Comparison of ENCODE assay signal across 10 cellular contexts in the genomic region with DNA sequence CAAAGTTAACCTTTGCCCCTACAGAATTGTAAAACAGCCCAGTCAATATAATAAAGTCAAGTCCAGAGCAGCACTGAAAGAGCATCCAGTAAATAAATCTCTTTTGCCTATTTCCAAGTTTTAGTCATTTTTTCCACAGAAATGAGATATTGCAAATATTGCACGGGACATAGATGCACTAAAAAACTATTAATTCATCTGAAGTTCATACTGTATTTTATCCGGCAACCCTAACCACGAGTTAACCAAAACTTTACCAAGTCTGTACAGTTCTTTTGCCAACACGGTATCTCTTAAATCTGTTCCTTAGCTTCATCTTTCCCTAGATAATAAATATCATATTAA. TPM values are rescaled to one million over a fixed set of nuclear protein-coding genes. Genes with fewer than 3 reads are reported as not detected.
DNase-seq lines count a peak whose midpoint lies in the region; ATAC-seq, FAIRE-seq and TF ChIP-seq lines count a peak whose summit lies in the region.
"Had no signal": no experiment of that assay in that cellular context is flagged by ENCODE, and none has a peak within 500 bp of the region (broad histone marks: within the 10 kb centered on the region; RNA-seq: fewer than 3 reads in every experiment).

No MANE protein-coding gene starts in this region.

- H3K4me1 ChIP-seq in HepG2 (ENCODE audit: insufficient read depth, low read length) (peaks cover 48% of the 10 kb centered on the region), right lobe of liver (peaks cover 0 to 16% (median 6%) of the 10 kb centered on the region in 4 donors), mesendoderm (ENCODE audit: control insufficient read depth, low read depth, low read length) (peaks cover 9% of the 10 kb centered on the region)

- TF ChIP-seq EP300 in HepG2 (IDR thresholded peaks at IDR 0.05; ENCODE audit: low read depth in 2 of 2, low read length in 2 of 2) (no peak), HepG2 (CRISPR knock-in tag; IDR thresholded peaks at IDR 0.05; ENCODE audit: borderline replicate concordance) (no peak)

- H3K4me2 ChIP-seq in HepG2 (ENCODE audit: low read depth, low read length) (peak overlapping the region; percentile 36), mesendoderm (ENCODE audit: low read length) (no peak overlapping the region)

- peaks cover 36% of the 10 kb centered on the region for H3K79me2 ChIP-seq in HepG2 (ENCODE audit: insufficient read depth, low read length)
- H3K79me2 ChIP-seq in mesendoderm (ENCODE audit: control insufficient read depth, insufficient read depth, low read length), result peaks cover 12% of the 10 kb centered on the region

- H4K20me1 ChIP-seq in HepG2 (ENCODE audit: insufficient read depth, low read length), result no peaks in the 10 kb centered on the region

- no peaks in the 10 kb centered on the region; a peak in 1 of 5 replicates for H3K27me3 ChIP-seq in HepG2 (ENCODE audit: control insufficient read depth in 1 of 2, insufficient read depth in 2 of 2, low read length in 2 of 2)
- H3K27me3 ChIP-seq in right lobe of liver, result no peaks in the 10 kb centered on the region
- H3K27me3 ChIP-seq in mesendoderm (ENCODE audit: insufficient read depth, low read length, poor library complexity), result no peaks in the 10 kb centered on the region
- H3K27me3 ChIP-seq: upper lobe of right lung had no signal

- no peak for ATAC-seq in HepG2
- no peak for ATAC-seq in right lobe of liver
- no peak for ATAC-seq in HG02970 (IDR thresholded peaks at IDR 0.05; ENCODE audit: low FRiP score, unreplicated experiment)
- ATAC-seq in HG02642 (IDR thresholded peaks at IDR 0.05; ENCODE audit: poor library complexity, unreplicated experiment), result no peak

- peaks cover 0 to 2% of the 10 kb centered on the region in 2 experiments; a peak in 1 of 5 replicates for H3K36me3 ChIP-seq in HepG2 (replicated peaks in 1 of 2; ENCODE audit: control insufficient read depth in 1 of 2, insufficient read depth in 2 of 2, low read length in 2 of 2)
- peaks cover 0 to 2% (median 0%) of the 10 kb centered on the region in 4 donors for H3K36me3 ChIP-seq in right lobe of liver
- peaks cover 14% of the 10 kb centered on the region for H3K36me3 ChIP-seq in SK-N-MC (ENCODE audit: insufficient read depth, low read length)
- no peaks in the 10 kb centered on the region for H3K36me3 ChIP-seq in mesendoderm (ENCODE audit: control insufficient read depth, insufficient read depth, low read length)

- POLR2A ChIA-PET in HepG2 (lab: Yijun Ruan, JAX), result interaction anchor here (1.3 to 3.3 kb wide), 3 partner anchors 9 to 123 kb away, joined by 3 to 25 read pairs (median 10); partner anchors contain the start of genes ANKAR, ORMDL1 and PMS1

- no peak overlapping the region for H2AK5ac ChIP-seq in mesendoderm (ENCODE audit: low read length)

- BruUV-seq in HepG2 (replicated peaks; lab: Mats Ljungman, UMichigan), result no TSS peak

- peaks cover 10% of the 10 kb centered on the region for H3K79me1 ChIP-seq in mesendoderm (ENCODE audit: low read length)

- 5% methylated on average over 4 of the region's 4 CpGs for WGBS in HepG2 (ENCODE audit: low lambda C conversion rate)
- WGBS in right lobe of liver (ENCODE audit: insufficient coverage, low coverage, low lambda C conversion rate, missing lambda C conversion rate), result 13% methylated on average over 4 of the region's 4 CpGs
- WGBS in mesendoderm (ENCODE audit: extremely low coverage, insufficient coverage, low lambda C conversion rate), result no CpG with 5 or more reads among the region's 4 CpGs

- no peak overlapping the region for H2BK15ac ChIP-seq in mesendoderm (replicated peaks; ENCODE audit: low read depth)

- H3K9me3 ChIP-seq in HepG2 (ENCODE audit: low read length), result no peaks in the 10 kb centered on the region
- no peaks in the 10 kb centered on the region for H3K9me3 ChIP-seq in right lobe of liver
- no peaks in the 10 kb centered on the region for H3K9me3 ChIP-seq in SK-N-MC (ENCODE audit: low read depth, low read length)
- H3K9me3 ChIP-seq: mucosa of descending colon, upper lobe of right lung had no signal

- H3K4me3 ChIP-seq in HepG2 (replicated peaks in 1 of 3; ENCODE audit: insufficient read depth in 1 of 3, low read depth in 2 of 3, low read length in 3 of 3) (peak overlapping the region in 1 of 3 experiments; percentile 6; a peak in 1 of 6 replicates), right lobe of liver (no peak overlapping the region), SK-N-MC (peak overlapping the region; percentile 60), mesendoderm (ENCODE audit: low read length) (no peak overlapping the region)

- no peak for TF ChIP-seq RAD21 in HepG2 (CRISPR knock-in tag; IDR thresholded peaks at IDR 0.05)

- no peak overlapping the region for H2BK120ac ChIP-seq in mesendoderm (ENCODE audit: low read depth, low read length)

- TF ChIP-seq POLR2A in HepG2 (IDR thresholded peaks at IDR 0.05; ENCODE audit: insufficient read depth in 1 of 2, low read depth in 2 of 2, low read length in 2 of 2) (no peak), right lobe of liver (IDR thresholded peaks at IDR 0.05) (no peak)

- no peak for TF ChIP-seq CTCF in HepG2 (CRISPR knock-in tag; IDR thresholded peaks at IDR 0.05)
- no peak for TF ChIP-seq CTCF in right lobe of liver (IDR thresholded peaks at IDR 0.05)

- H2BK5ac ChIP-seq in mesendoderm (ENCODE audit: low read length), result no peak overlapping the region

- no peak overlapping the region for H4K8ac ChIP-seq in mesendoderm (ENCODE audit: low read depth, low read length)

- intact Hi-C loops in HepG2 (cut with micrococcal nuclease; ENCODE audit: unreplicated experiment) (loop anchor here (1.0 to 2.0 kb wide), 6 partner anchors 14 to 410 kb away; partner anchors contain the start of genes ANKAR, ORMDL1 and PMS1), right lobe of liver (cut with DNase I) (loop anchor here in 1 of 2 donors (10.0 kb wide), 1 partner anchor 104 kb away; the partner anchor contains the start of gene OSGEPL1)

- no peak overlapping the region for H3K23ac ChIP-seq in mesendoderm (ENCODE audit: low read length)

- peak overlapping the region; percentile 3 for H3K56ac ChIP-seq in mesendoderm (ENCODE audit: low read length)

- H3K18ac ChIP-seq in mesendoderm (ENCODE audit: low read length), result no peak overlapping the region

- CTCF ChIA-PET in HepG2 (lab: Yijun Ruan, JAX; ENCODE audit: low intra/inter-chr PET ratio, low total read pairs), result interaction anchor here (1.3 to 3.8 kb wide), 7 partner anchors 14 to 409 kb away, joined by 5 to 64 read pairs (median 13); partner anchors contain the start of genes ANKAR, ORMDL1, OSGEPL1 and PMS1

- H3K9ac ChIP-seq in HepG2 (ENCODE audit: insufficient read depth, low read depth, low read length) (no peak overlapping the region), SK-N-MC (ENCODE audit: insufficient read length) (peak overlapping the region; percentile 15), mesendoderm (ENCODE audit: low read length) (no peak overlapping the region)

- in situ Hi-C loops in HepG2 (cut with HindIII; ENCODE audit: extremely low pct_ligation_motif_present, low pct_unique_long_range_greater_than_20kb), result loop anchor here (25.0 kb wide), 1 partner anchor 402 kb away; the partner anchor contains the start of gene MSTN

- no peak for FAIRE-seq in HepG2 (lab: Jason Lieb, UNC)

- H3K4ac ChIP-seq in mesendoderm (ENCODE audit: low read depth, low read length), result no peak overlapping the region

- no peak overlapping the region for H2AFZ ChIP-seq in HepG2 (ENCODE audit: low read length)

- no peak overlapping the region for H3K27ac ChIP-seq in HepG2 (ENCODE audit: extremely low read length, insufficient read depth, low read length)
- no peak overlapping the region for H3K27ac ChIP-seq in right lobe of liver
- H3K27ac ChIP-seq in SK-N-MC, result no peak overlapping the region
- H3K27ac ChIP-seq in mesendoderm (ENCODE audit: low read depth, low read length), result no peak overlapping the region

- no peak overlapping the region for H4K5ac ChIP-seq in mesendoderm (ENCODE audit: low read length)

- no peak for DNase-seq in HepG2 (ENCODE audit: low spot score)
- no peak for DNase-seq in right lobe of liver
- no peak for DNase-seq in SK-N-MC (ENCODE audit: low read depth, low spot score)
- no peak for DNase-seq in mesendoderm
- DNase-seq in NCI-H82 (lab: John Stamatoyannopoulos, UW), result no peak
- no peak for DNase-seq in NCI-H2081 treated with DMSO at 0.1 percent for 48 hours (lab: John Stamatoyannopoulos, UW)

RNA-seq across cellular contexts. Expression of gene ASNSD1, which starts 0.5 kb away (rescaled TPM):
- total RNA-seq in HepG2 (2016; rRNA removed; fragmentation: Illumina TruSeq; extraction: Trizol) (96.6 and 166 TPM in 2 replicates), right lobe of liver (10 to 100 TPM; 18.7 to 31.6 (median 27.0) TPM)
- total RNA-seq in HepG2 (2016; cell fraction: cytosol; rRNA removed; fragmentation: Illumina TruSeq; extraction: Trizol; ENCODE audit: low read depth), result 36.4 and 45.6 TPM in 2 replicates
- 99.9 and 166 TPM in 2 replicates for total RNA-seq in HepG2 (2016; cell fraction: insoluble cytoplasmic fraction; rRNA removed; fragmentation: Illumina TruSeq; extraction: Trizol)
- 85.2 and 99.8 TPM in 2 replicates for total RNA-seq in HepG2 (2016; cell fraction: membrane; rRNA removed; fragmentation: Illumina TruSeq; extraction: Trizol)
- total RNA-seq in HepG2 (2016; cell fraction: nucleus; rRNA removed; fragmentation: Illumina TruSeq; extraction: Trizol), result 44.0 and 50.3 TPM in 2 replicates
- polyA plus RNA-seq in HepG2 (2011; rRNA removed), result 26.9 and 35.1 TPM in 2 replicates
- polyA plus RNA-seq in HepG2 (2011; cell fraction: cytosol; rRNA removed), result 14.0 and 22.3 TPM in 2 replicates
- polyA plus RNA-seq in HepG2 (2011; cell fraction: nucleus; rRNA removed), result 9.7 and 13.3 TPM in 2 replicates
- 44.4 and 56.1 TPM in 2 replicates for polyA plus RNA-seq in HepG2 (2012)
- polyA plus RNA-seq in HepG2 (2016; cell fraction: cytosol; fragmentation: Illumina TruSeq; extraction: Trizol; ENCODE audit: low read depth), result 29.3 and 47.9 TPM in 2 replicates
- 142 and 145 TPM in 2 replicates for polyA plus RNA-seq in HepG2 (2016; cell fraction: insoluble cytoplasmic fraction; fragmentation: Illumina TruSeq; extraction: Trizol; ENCODE audit: low read depth)
- 58.2 and 68.6 TPM in 2 replicates for polyA plus RNA-seq in HepG2 (2016; cell fraction: membrane; fragmentation: Illumina TruSeq; extraction: Trizol; ENCODE audit: low read depth)
- 60.3 and 61.7 TPM in 2 replicates for polyA plus RNA-seq in HepG2 (2016; cell fraction: nucleus; fragmentation: Illumina TruSeq; extraction: Trizol; ENCODE audit: insufficient read depth, low read depth)
- polyA minus RNA-seq in HepG2 (2011; rRNA and poly(A)+ RNA removed; ENCODE audit: low replicate concordance), result 5.9 and 8.2 TPM in 2 replicates
- polyA minus RNA-seq in HepG2 (2011; cell fraction: cytosol; rRNA and poly(A)+ RNA removed), result 58.7 and 64.4 TPM in 2 replicates
- 32.3 and 35.6 TPM in 2 replicates for polyA minus RNA-seq in HepG2 (2011; cell fraction: nucleus; rRNA and poly(A)+ RNA removed)
- polyA plus RNA-seq in mesendoderm (2013, experiment 1 of 2), result 115 TPM
- polyA plus RNA-seq in mesendoderm (2013, experiment 2 of 2), result 114 TPM

RNA-seq across cellular contexts. Expression of gene ANKAR, which starts 13.7 kb away (rescaled TPM):
- total RNA-seq in HepG2 (2016; rRNA removed; fragmentation: Illumina TruSeq; extraction: Trizol), result 3.0 and 3.6 TPM in 2 replicates
- 10.4 and 13.3 TPM in 2 replicates for total RNA-seq in HepG2 (2016; cell fraction: cytosol; rRNA removed; fragmentation: Illumina TruSeq; extraction: Trizol; ENCODE audit: low read depth)
- total RNA-seq in HepG2 (2016; cell fraction: insoluble cytoplasmic fraction; rRNA removed; fragmentation: Illumina TruSeq; extraction: Trizol), result 2.7 and 4.7 TPM in 2 replicates
- total RNA-seq in HepG2 (2016; cell fraction: membrane; rRNA removed; fragmentation: Illumina TruSeq; extraction: Trizol), result 4.9 and 7.6 TPM in 2 replicates
- total RNA-seq in HepG2 (2016; cell fraction: nucleus; rRNA removed; fragmentation: Illumina TruSeq; extraction: Trizol), result 8.9 and 14.3 TPM in 2 replicates
- 3.8 and 5.0 TPM in 2 replicates for polyA plus RNA-seq in HepG2 (2011; rRNA removed)
- 1.7 and 3.3 TPM in 2 replicates for polyA plus RNA-seq in HepG2 (2011; cell fraction: cytosol; rRNA removed)
- polyA plus RNA-seq in HepG2 (2011; cell fraction: nucleus; rRNA removed), result 3.2 and 4.1 TPM in 2 replicates
- polyA plus RNA-seq in HepG2 (2012), result 2.9 and 4.3 TPM in 2 replicates
- polyA plus RNA-seq in HepG2 (2016; cell fraction: cytosol; fragmentation: Illumina TruSeq; extraction: Trizol; ENCODE audit: low read depth), result 2.8 and 4.3 TPM in 2 replicates
- polyA plus RNA-seq in HepG2 (2016; cell fraction: insoluble cytoplasmic fraction; fragmentation: Illumina TruSeq; extraction: Trizol; ENCODE audit: low read depth), result 2.9 and 3.8 TPM in 2 replicates
- 4.6 and 5.3 TPM in 2 replicates for polyA plus RNA-seq in HepG2 (2016; cell fraction: membrane; fragmentation: Illumina TruSeq; extraction: Trizol; ENCODE audit: low read depth)
- 6.4 and 7.4 TPM in 2 replicates for polyA plus RNA-seq in HepG2 (2016; cell fraction: nucleus; fragmentation: Illumina TruSeq; extraction: Trizol; ENCODE audit: insufficient read depth, low read depth)
- 0.37 and 3.8 TPM in 2 replicates for polyA minus RNA-seq in HepG2 (2011; rRNA and poly(A)+ RNA removed; ENCODE audit: low replicate concordance)
- 2.1 and 2.5 TPM in 2 replicates for polyA minus RNA-seq in HepG2 (2011; cell fraction: cytosol; rRNA and poly(A)+ RNA removed)
- polyA minus RNA-seq in HepG2 (2011; cell fraction: nucleus; rRNA and poly(A)+ RNA removed), result 36.9 and 38.0 TPM in 2 replicates
- total RNA-seq in right lobe of liver, result 1 to 10 TPM; 2.9 to 9.2 (median 4.8) TPM
- 0.88 TPM for polyA plus RNA-seq in mesendoderm (2013, experiment 1 of 2)
- 1.1 TPM for polyA plus RNA-seq in mesendoderm (2013, experiment 2 of 2)
